20 cellular contexts compared by ENCODE assay signal in genomic region chr9:136219276-136219675, GRCh38. TPM values are rescaled to one million over a fixed set of nuclear protein-coding genes. Genes with fewer than 3 reads are reported as not detected.
DNase-seq lines count a peak whose midpoint lies in the region; ATAC-seq and TF ChIP-seq lines count a peak whose summit lies in the region.
"Had no signal": no experiment of that assay in that cellular context is flagged by ENCODE, and none has a peak within 500 bp of the region (broad histone marks: within the 10 kb centered on the region; RNA-seq: fewer than 3 reads in every experiment).

No MANE protein-coding gene starts in this region.

- no peaks in the 10 kb centered on the region; the same call in 1 of the 2 replicates for H3K9me3 ChIP-seq in SJCRH30 (replicated peaks)
- H3K9me3 ChIP-seq in ovary, result no peaks in the 10 kb centered on the region
- H3K9me3 ChIP-seq: MG63, testis had no signal

- TF ChIP-seq CTCF in BJ (IDR thresholded peaks at IDR 0.05; ENCODE audit: insufficient read depth, low read depth, low read length), result no peak
- TF ChIP-seq CTCF in ovary (IDR thresholded peaks at IDR 0.05), result no peak

- peak overlapping the region; percentile 10; the same call in 1 of the 2 replicates for H3K27ac ChIP-seq in SJCRH30
- H3K27ac ChIP-seq in ovary, result no peak overlapping the region
- H3K27ac ChIP-seq: testis had no signal

- TF ChIP-seq EP300 in ovary (IDR thresholded peaks at IDR 0.05), result no peak

- CTCF ChIA-PET in BJ (lab: Yijun Ruan, JAX), result interaction anchor here (0.9 kb wide), 1 partner anchor 17 kb away, joined by 3 read pairs; no protein-coding TSS in a partner anchor
- CTCF ChIA-PET in HEK293T (lab: Yijun Ruan, JAX), result interaction anchor here (0.7 kb wide), 1 partner anchor 81 kb away, joined by 3 read pairs; no protein-coding TSS in a partner anchor

- TF ChIP-seq POLR2A in ovary (IDR thresholded peaks at IDR 0.05), result no peak

- ATAC-seq in GM19328 (IDR thresholded peaks at IDR 0.05; ENCODE audit: unreplicated experiment), result no peak
- ATAC-seq: activated naive CD4-positive, alpha-beta T cell treated with anti-CD3 and anti-CD28 coated beads, Interleukin-2, amount 50 U/mL, for 72 hours; naive thymus-derived CD8-positive, alpha-beta T cell had no signal

- peaks cover 27% of the 10 kb centered on the region for H3K4me1 ChIP-seq in SJCRH30
- H3K4me1 ChIP-seq in ovary (ENCODE audit: insufficient read depth), result no peaks in the 10 kb centered on the region
- H3K4me1 ChIP-seq: testis had no signal

- H3K36me3 ChIP-seq in BJ (ENCODE audit: control insufficient read depth, insufficient read depth, low read length), result peaks cover 19% of the 10 kb centered on the region
- peaks cover 43% of the 10 kb centered on the region for H3K36me3 ChIP-seq in SJCRH30
- H3K36me3 ChIP-seq in ovary, result no peaks in the 10 kb centered on the region

- intact Hi-C loops in ovary (cut with DNase I), result no loop called here

- DNase-seq in BJ (ENCODE audit: low read depth) (peak; percentile 5), HCEC 1CT (peak; percentile 21), SJCRH30 (peak; percentile 49 to 66), fibroblast of the conjunctiva (ENCODE audit: low read depth) (peak; percentile 56), HEK293T (ENCODE audit: extremely low spot score) (no peak), ovary (no peak)
- no peak for DNase-seq in effector CD4-positive, alpha-beta T cell
- DNase-seq: activated CD4-positive, alpha-beta T cell treated with anti-CD3 and anti-CD28 coated beads, Interleukin-2, amount 50 U/mL, for 48 hours; activated T-cell treated with anti-CD3 and anti-CD28 coated beads, Interleukin-2, amount 50 U/mL, for 24 hours; DMS153; esophagus squamous epithelium; MG63; naive thymus-derived CD8-positive, alpha-beta T cell; NCI-H2029 treated with DMSO at 0.1 percent for 48 hours; NCI-H526 treated with DMSO at 0.1 percent for 48 hours; small intestine; testis had no signal

- POLR2A ChIA-PET in BJ (lab: Charles Lee) (no interaction called here), HEK293T (lab: Yijun Ruan, JAX) (no interaction called here)

- WGBS in ovary, 3 donors, result 85 to 91% (median 88%) methylated on average over 13 of the region's 13 CpGs

- H3K4me3 ChIP-seq in BJ (ENCODE audit: low read depth, low read length) (no peak overlapping the region), SJCRH30 (no peak overlapping the region), ovary (no peak overlapping the region)
- H3K4me3 ChIP-seq: esophagus squamous epithelium, MG63, testis had no signal

- H3K27me3 ChIP-seq in BJ (ENCODE audit: control insufficient read depth, insufficient read depth, low read length), result no peaks in the 10 kb centered on the region
- H3K27me3 ChIP-seq in SJCRH30, result no peaks in the 10 kb centered on the region
- no peaks in the 10 kb centered on the region for H3K27me3 ChIP-seq in ovary
- H3K27me3 ChIP-seq: MG63, testis had no signal

TF ChIP-seq in HEK293T, 16 proteins besides CTCF, POLR2A, EP300 and RAD21:
- TF ChIP-seq HDGF (IDR thresholded peaks at IDR 0.05; ENCODE audit: borderline replicate concordance), result no peak
- TF ChIP-seq SP1 (IDR thresholded peaks at IDR 0.05), result no peak
- TF ChIP-seq ARNT (IDR thresholded peaks at IDR 0.05), result no peak
- TF ChIP-seq FOXK2 (IDR thresholded peaks at IDR 0.05), result no peak
- TF ChIP-seq PKNOX1 (IDR thresholded peaks at IDR 0.05), result no peak
- no peak for TF ChIP-seq ZNF384 (IDR thresholded peaks at IDR 0.05)
- TF ChIP-seq FOXM1 (IDR thresholded peaks at IDR 0.05; ENCODE audit: borderline replicate concordance), result no peak
- TF ChIP-seq L3MBTL2 (conservative IDR thresholded peaks at IDR 0.05), result no peak
- no peak for TF ChIP-seq BHLHE40 (IDR thresholded peaks at IDR 0.05; ENCODE audit: borderline replicate concordance)
- TF ChIP-seq NFRKB (IDR thresholded peaks at IDR 0.05), result no peak
- no peak for TF ChIP-seq SUZ12 (IDR thresholded peaks at IDR 0.05)
- TF ChIP-seq FOXA1 (IDR thresholded peaks at IDR 0.05), result no peak
- TF ChIP-seq ELF4 (IDR thresholded peaks at IDR 0.05), result no peak
- no peak for TF ChIP-seq CTBP1 (IDR thresholded peaks at IDR 0.05; ENCODE audit: borderline replicate concordance)
- no peak for TF ChIP-seq TARDBP (IDR thresholded peaks at IDR 0.05)
- no peak for TF ChIP-seq LEF1 (IDR thresholded peaks at IDR 0.05; ENCODE audit: borderline replicate concordance)
TF ChIP-seq in HEK293T: peak in this region for 0.

RNA-seq across cellular contexts. Expression of gene LHX3, which starts 14.3 kb away (rescaled TPM):
- not detected in 2 replicates for polyA plus RNA-seq in BJ (2011; rRNA removed)
- polyA minus RNA-seq in BJ (2011; rRNA and poly(A)+ RNA removed), result not detected in 2 replicates
- not detected in 2 replicates for total RNA-seq in SJCRH30 (2014; rRNA removed; shearing (Covaris generic))
- total RNA-seq in ovary, result not detected
- polyA plus RNA-seq in ovary, result not detected
- total RNA-seq: dermis microvascular lymphatic vessel endothelial cell; esophagus squamous epithelium; naive thymus-derived CD8-positive, alpha-beta T cell had no signal
- polyA plus RNA-seq: naive thymus-derived CD8-positive, alpha-beta T cell; small intestine had no signal

RNA-seq across cellular contexts. Expression of gene QSOX2, which starts 26.3 kb away (rescaled TPM):
- polyA plus RNA-seq in BJ (2011; rRNA removed) (7.0 and 7.2 TPM in 2 replicates), ovary (1 to 10 TPM; 5.6 to 5.8 TPM)
- 3.0 and 3.1 TPM in 2 replicates for polyA minus RNA-seq in BJ (2011; rRNA and poly(A)+ RNA removed)
- 43.8 and 48.0 TPM in 2 replicates for total RNA-seq in SJCRH30 (2014; rRNA removed; shearing (Covaris generic))
- total RNA-seq in ovary, result 10 to 100 TPM in 3 of 7 donors, 1 to 10 TPM in 4; 7.5 to 14.3 (median 10.0) TPM

Comparison
In these comparisons a context has a peak if more than half of its experiments do, and no peak if none do; other contexts are left out.
1. DNase-seq: peak in BJ (single experiment), HCEC 1CT (single experiment), SJCRH30 (2 of 2) and fibroblast of the conjunctiva (single experiment); none in HEK293T (single experiment), ovary (0 of 5) and effector CD4-positive, alpha-beta T cell (single experiment).